Comparison of ENCODE assay signal across 1 cellular context in the genomic region with DNA sequence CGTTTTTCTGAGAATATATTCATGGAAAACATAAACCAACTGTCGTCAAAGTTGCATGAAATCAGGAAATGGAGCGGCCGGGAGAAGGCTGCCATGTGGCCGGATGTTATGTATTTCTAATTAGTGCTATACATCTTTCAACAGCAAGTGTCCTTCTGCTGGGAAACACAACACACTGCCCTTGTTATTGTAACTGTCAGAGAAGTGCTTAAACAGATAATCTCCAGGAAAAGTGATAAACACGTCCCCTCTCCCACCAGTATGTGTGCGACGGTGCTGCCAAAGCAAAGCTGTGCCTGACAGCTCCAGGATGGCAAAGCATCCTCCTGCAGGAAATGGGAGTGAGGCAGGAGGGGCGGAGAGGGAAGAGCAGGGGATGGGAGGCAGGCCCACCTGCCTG.
TF ChIP-seq lines count a peak whose summit lies in the region.

No MANE protein-coding gene starts in this region.

TF ChIP-seq in K562, 482 proteins besides CTCF, POLR2A, EP300 and RAD21 (continued from another document):
- TF ChIP-seq, protein P1, sequence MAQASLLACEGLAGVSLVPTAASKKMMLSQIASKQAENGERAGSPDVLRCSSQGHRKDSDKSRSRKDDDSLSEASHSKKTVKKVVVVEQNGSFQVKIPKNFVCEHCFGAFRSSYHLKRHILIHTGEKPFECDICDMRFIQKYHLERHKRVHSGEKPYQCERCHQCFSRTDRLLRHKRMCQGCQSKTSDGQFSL (CRISPR knock-in tag; IDR thresholded peaks at IDR 0.05): no peak
- TF ChIP-seq, protein P1 (tag; IDR thresholded peaks at IDR 0.05): no peak
- TF ChIP-seq, protein P2, sequence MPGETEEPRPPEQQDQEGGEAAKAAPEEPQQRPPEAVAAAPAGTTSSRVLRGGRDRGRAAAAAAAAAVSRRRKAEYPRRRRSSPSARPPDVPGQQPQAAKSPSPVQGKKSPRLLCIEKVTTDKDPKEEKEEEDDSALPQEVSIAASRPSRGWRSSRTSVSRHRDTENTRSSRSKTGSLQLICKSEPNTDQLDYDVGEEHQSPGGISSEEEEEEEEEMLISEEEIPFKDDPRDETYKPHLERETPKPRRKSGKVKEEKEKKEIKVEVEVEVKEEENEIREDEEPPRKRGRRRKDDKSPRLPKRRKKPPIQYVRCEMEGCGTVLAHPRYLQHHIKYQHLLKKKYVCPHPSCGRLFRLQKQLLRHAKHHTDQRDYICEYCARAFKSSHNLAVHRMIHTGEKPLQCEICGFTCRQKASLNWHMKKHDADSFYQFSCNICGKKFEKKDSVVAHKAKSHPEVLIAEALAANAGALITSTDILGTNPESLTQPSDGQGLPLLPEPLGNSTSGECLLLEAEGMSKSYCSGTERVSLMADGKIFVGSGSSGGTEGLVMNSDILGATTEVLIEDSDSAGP (CRISPR knock-in tag; IDR thresholded peaks at IDR 0.05): no peak
- TF ChIP-seq SRF (CRISPR knock-in tag; IDR thresholded peaks at IDR 0.05) (no peak), KLF10 (CRISPR knock-in tag; IDR thresholded peaks at IDR 0.05) (no peak)
